ENCODE assay signal across 8 cellular contexts in the genomic region with DNA sequence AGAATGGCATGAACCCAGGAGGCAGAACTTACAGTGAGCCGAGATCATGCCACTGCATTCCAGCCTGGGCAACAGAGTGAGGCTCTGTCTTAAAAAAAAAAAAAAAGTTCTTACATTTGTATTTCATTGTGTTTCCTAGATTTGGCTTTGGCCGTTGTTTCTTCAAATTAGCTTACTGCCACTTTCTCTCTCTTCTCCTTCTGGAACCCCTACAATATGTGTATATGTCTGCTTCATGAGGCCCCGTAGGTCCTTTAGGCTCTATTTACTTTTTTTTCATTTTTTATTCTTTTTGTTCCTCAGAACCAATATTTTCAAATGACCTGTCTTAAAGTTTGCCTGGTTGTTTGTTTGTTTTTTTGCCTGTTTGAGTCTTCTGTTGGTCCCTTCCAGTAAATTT.
"Had no signal": no experiment of that assay in that cellular context is flagged by ENCODE, and none has a peak within 500 bp of the region (broad histone marks: within the 10 kb centered on the region; RNA-seq: fewer than 3 reads in every experiment).

No MANE protein-coding gene starts in this region.

- ATAC-seq: GM12878 had no signal

- H3K4me3 ChIP-seq: GM12878 had no signal

- FAIRE-seq: G401.6, GM12878, GM12891, GM12892, GM18507, GM19239 had no signal

- DNase-seq: GDM1, GF-D8 had no signal
